ENCODE assay signal across 19 cellular contexts in the genomic region with DNA sequence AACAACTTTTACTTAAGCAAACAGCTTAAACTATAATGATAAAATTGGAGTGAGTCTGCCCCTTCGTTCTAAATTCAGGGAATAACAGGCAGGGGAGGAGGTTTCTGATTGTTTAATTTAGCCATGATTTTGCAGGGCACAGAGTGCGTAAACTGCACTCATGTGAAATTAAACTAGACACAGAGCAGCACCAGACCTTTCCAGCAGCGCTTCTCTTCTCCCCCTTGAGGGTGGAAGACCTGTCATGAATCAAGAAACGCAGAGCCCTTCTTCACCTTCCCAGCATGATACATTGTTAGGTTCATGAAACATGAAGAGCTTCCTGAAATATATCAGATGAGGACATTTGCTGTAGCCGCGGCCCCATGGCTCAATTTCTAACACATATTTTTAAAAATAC.
"Had no signal": no experiment of that assay in that cellular context is flagged by ENCODE, and none has a peak within 500 bp of the region (broad histone marks: within the 10 kb centered on the region; RNA-seq: fewer than 3 reads in every experiment).

No MANE protein-coding gene starts in this region.

- H3K9me3 ChIP-seq: ascending aorta, stomach, testis, upper lobe of right lung had no signal

- H3K27ac Mint-ChIP-seq: activated naive CD4-positive, alpha-beta T cell treated with anti-CD3 and anti-CD28 coated beads, Interleukin-2, amount 50 U/mL, for 24 hours; dendritic cell treated with granulocyte-macrophage colony-stimulating factor and Interleukin-4, amounts not matched to agents 40 ng/mL and 50 ng/mL, for 4 days; immature natural killer cell; memory B cell; T-helper 1 cell treated with Interleukin-12 subunit alpha and Interleukin-12 subunit beta and Interleukin-4 antibody, amounts not matched to agents 30 μg/mL and 1 μg/mL, for 36 hours had no signal

- H3K4me3 Mint-ChIP-seq: activated naive CD4-positive, alpha-beta T cell treated with anti-CD3 and anti-CD28 coated beads, Interleukin-2, amount 50 U/mL, for 24 hours; dendritic cell treated with granulocyte-macrophage colony-stimulating factor and Interleukin-4, amounts not matched to agents 40 ng/mL and 50 ng/mL, for 4 days; immature natural killer cell; memory B cell; naive B cell; T-helper 1 cell treated with Interleukin-12 subunit alpha and Interleukin-12 subunit beta and Interleukin-4 antibody, amounts not matched to agents 30 μg/mL and 1 μg/mL, for 36 hours had no signal

- H3K4me1 Mint-ChIP-seq: activated naive CD4-positive, alpha-beta T cell treated with anti-CD3 and anti-CD28 coated beads, Interleukin-2, amount 50 U/mL, for 24 hours; immature natural killer cell; memory B cell; naive B cell had no signal

- H3K27me3 ChIP-seq: ascending aorta, stomach, testis, upper lobe of right lung had no signal

- H3K4me3 ChIP-seq: ascending aorta, stomach, testis, upper lobe of right lung had no signal

- H3K27ac ChIP-seq: ascending aorta, testis, upper lobe of right lung had no signal

- H3K9me3 Mint-ChIP-seq: activated naive CD4-positive, alpha-beta T cell treated with anti-CD3 and anti-CD28 coated beads, Interleukin-2, amount 50 U/mL, for 24 hours; dendritic cell treated with granulocyte-macrophage colony-stimulating factor and Interleukin-4, amounts not matched to agents 40 ng/mL and 50 ng/mL, for 4 days; immature natural killer cell; memory B cell; naive B cell; T-helper 1 cell treated with Interleukin-12 subunit alpha and Interleukin-12 subunit beta and Interleukin-4 antibody, amounts not matched to agents 30 μg/mL and 1 μg/mL, for 36 hours had no signal

- H3K36me3 Mint-ChIP-seq: activated naive CD4-positive, alpha-beta T cell treated with anti-CD3 and anti-CD28 coated beads, Interleukin-2, amount 50 U/mL, for 24 hours; immature natural killer cell; naive B cell had no signal

- DNase-seq: activated CD4-positive, alpha-beta T cell treated with anti-CD3 and anti-CD28 coated beads, Interleukin-2, amount 50 U/mL, for 1 hour; activated CD4-positive, CD25-positive, alpha-beta regulatory T cell treated with anti-CD3 and anti-CD28 coated beads, Interleukin-2, amount 50 U/mL, for 72 hours; activated CD8-positive, alpha-beta memory T cell treated with anti-CD3 and anti-CD28 coated beads for 24 hours; activated CD8-positive, alpha-beta memory T cell treated with anti-CD3 and anti-CD28 coated beads, Interleukin-2, amount 50 U/mL, for 48 hours; activated gamma-delta T cell; effector CD8-positive, alpha-beta T cell; immature natural killer cell; kidney glomerular epithelial cell; naive B cell; posterior cingulate gyrus; stimulated activated CD4-positive, alpha-beta T cell treated with anti-CD3 and anti-CD28 coated beads, Interleukin-2, amount 100 ng/mL, for 24 hours; stomach; testis; upper lobe of right lung had no signal

- H3K4me1 ChIP-seq: ascending aorta, testis, upper lobe of right lung had no signal

- H3K27me3 Mint-ChIP-seq: activated naive CD4-positive, alpha-beta T cell treated with anti-CD3 and anti-CD28 coated beads, Interleukin-2, amount 50 U/mL, for 24 hours; dendritic cell treated with granulocyte-macrophage colony-stimulating factor and Interleukin-4, amounts not matched to agents 40 ng/mL and 50 ng/mL, for 4 days; memory B cell; naive B cell had no signal
